Comparison of ENCODE assay signal across 37 cellular contexts in genomic region chr1:175564723-175565122, GRCh38.
"Had no signal": no experiment of that assay in that cellular context is flagged by ENCODE, and none has a peak within 500 bp of the region (broad histone marks: within the 10 kb centered on the region; RNA-seq: fewer than 3 reads in every experiment).

No MANE protein-coding gene starts in this region.

- H3K27me3 ChIP-seq: adrenal gland had no signal

- H3K4me1 ChIP-seq: adrenal gland had no signal

- H3K27ac ChIP-seq: adrenal gland, PC-9, RWPE1 had no signal

- H3K4me2 ChIP-seq: PC-9 had no signal

- H3K4me3 ChIP-seq: adrenal gland, PC-9 had no signal

- H3K36me3 Mint-ChIP-seq: activated naive CD4-positive, alpha-beta T cell treated with anti-CD3 and anti-CD28 coated beads, Interleukin-2, amount 50 U/mL, for 72 hours; brain; WTC11 had no signal

- H3K9me3 ChIP-seq: adrenal gland had no signal

- DNase-seq: activated CD4-positive, alpha-beta T cell treated with anti-CD3 and anti-CD28 coated beads for 36 hours; activated CD4-positive, alpha-beta T cell treated with anti-CD3 and anti-CD28 coated beads, Interleukin-2, amount 10 ng/mL, durations not matched to agents 7 days and 5 days; activated CD4-positive, alpha-beta T cell treated with anti-CD3 and anti-CD28 coated beads, Interleukin-2, amount 50 U/mL, for 48 hours; activated CD8-positive, alpha-beta T cell treated with anti-CD3 and anti-CD28 coated beads, Interleukin-2, amount 10 ng/mL, durations not matched to agents 7 days and 5 days; activated gamma-delta T cell treated with Interleukin-2 at 50 U/mL for 16 hours; activated naive CD4-positive, alpha-beta T cell treated with anti-CD3 and anti-CD28 coated beads for 36 hours; activated T-cell treated with anti-CD3 and anti-CD28 coated beads, Interleukin-2, amount 50 U/mL, for 24 hours; adrenal gland; caudate nucleus; cerebellar nuclear complex; Karpas-422; KBM-7; NCI-H1048; NCI-H1105 treated with DMSO at 0.1 percent for 48 hours; NCI-H1436; NCI-H1694; NCI-H1930; NCI-H2081 treated with DMSO at 0.1 percent for 48 hours; NCI-H226; NCI-H446 treated with DMSO at 0.1 percent for 48 hours; NCI-H524; NCI-H69; NCI-H82; NK-92 treated with Interleukin-12 subunit alpha and Interleukin-12 subunit beta, amount 100 ng/mL, for 24 hours; PC-9; SIG-M5; SW 1271 had no signal

- H3K4me3 Mint-ChIP-seq: activated CD4-positive, alpha-beta T cell treated with anti-CD3 and anti-CD28 coated beads for 36 hours; activated CD4-positive, alpha-beta T cell treated with anti-CD3 and anti-CD28 coated beads, Interleukin-2, amount 10 ng/mL, durations not matched to agents 7 days and 5 days; activated CD8-positive, alpha-beta T cell treated with anti-CD3 and anti-CD28 coated beads, Interleukin-2, amount 10 ng/mL, durations not matched to agents 7 days and 5 days; activated naive CD4-positive, alpha-beta T cell treated with anti-CD3 and anti-CD28 coated beads for 36 hours; activated T-cell treated with anti-CD3 and anti-CD28 coated beads, Interleukin-2, amount 50 U/mL, for 24 hours; brain; T-helper 2 cell treated with Interferon-gamma antibody and Interleukin-4, amounts not matched to agents 5 μg/mL and 100 μg/mL, for 36 hours; WTC11 had no signal

- ATAC-seq: activated CD4-positive, alpha-beta T cell treated with anti-CD3 and anti-CD28 coated beads for 36 hours; activated CD4-positive, CD25-positive, alpha-beta regulatory T cell treated with anti-CD3 and anti-CD28 coated beads, Interleukin-2, amount 50 U/mL, for 24 hours; activated CD8-positive, alpha-beta T cell treated with anti-CD3 and anti-CD28 coated beads, Interleukin-2, amount 10 ng/mL, durations not matched to agents 7 days and 5 days; activated naive CD4-positive, alpha-beta T cell treated with anti-CD3 and anti-CD28 coated beads, Interleukin-2, amount 50 U/mL, for 72 hours; Right ventricle myocardium inferior; WTC11 had no signal

- H3K36me3 ChIP-seq: adrenal gland had no signal

- FAIRE-seq: astrocyte, bronchial epithelial cell, RCC 7860 had no signal

- H3K9me3 Mint-ChIP-seq: activated CD4-positive, alpha-beta T cell treated with anti-CD3 and anti-CD28 coated beads, Interleukin-2, amount 10 ng/mL, durations not matched to agents 7 days and 5 days; activated naive CD4-positive, alpha-beta T cell treated with anti-CD3 and anti-CD28 coated beads for 36 hours; activated naive CD4-positive, alpha-beta T cell treated with anti-CD3 and anti-CD28 coated beads, Interleukin-2, amount 50 U/mL, for 72 hours; activated T-cell treated with anti-CD3 and anti-CD28 coated beads, Interleukin-2, amount 50 U/mL, for 24 hours; brain; T-helper 2 cell treated with Interferon-gamma antibody and Interleukin-4, amounts not matched to agents 5 μg/mL and 100 μg/mL, for 36 hours; WTC11 had no signal

- H2AFZ ChIP-seq: PC-9 had no signal

- H3K4me1 Mint-ChIP-seq: activated CD4-positive, alpha-beta T cell treated with anti-CD3 and anti-CD28 coated beads for 36 hours; activated CD4-positive, alpha-beta T cell treated with anti-CD3 and anti-CD28 coated beads, Interleukin-2, amount 10 ng/mL, durations not matched to agents 7 days and 5 days had no signal

- H3K27ac Mint-ChIP-seq: activated CD4-positive, alpha-beta T cell treated with anti-CD3 and anti-CD28 coated beads for 36 hours; activated CD4-positive, alpha-beta T cell treated with anti-CD3 and anti-CD28 coated beads, Interleukin-2, amount 10 ng/mL, durations not matched to agents 7 days and 5 days; activated CD8-positive, alpha-beta T cell treated with anti-CD3 and anti-CD28 coated beads, Interleukin-2, amount 10 ng/mL, durations not matched to agents 7 days and 5 days; activated naive CD4-positive, alpha-beta T cell treated with anti-CD3 and anti-CD28 coated beads for 36 hours; activated naive CD4-positive, alpha-beta T cell treated with anti-CD3 and anti-CD28 coated beads, Interleukin-2, amount 50 U/mL, for 72 hours; activated T-cell treated with anti-CD3 and anti-CD28 coated beads, Interleukin-2, amount 50 U/mL, for 24 hours; T-helper 2 cell treated with Interferon-gamma antibody and Interleukin-4, amounts not matched to agents 5 μg/mL and 100 μg/mL, for 36 hours; WTC11 had no signal
